Comparison of ENCODE assay signal across 8 cellular contexts in genomic region chr3:69051796-69052566, GRCh38. TPM values are rescaled to one million over a fixed set of nuclear protein-coding genes. Genes with fewer than 3 reads are reported as not detected.
DNase-seq lines count a peak whose midpoint lies in the region; ATAC-seq, FAIRE-seq and TF ChIP-seq lines count a peak whose summit lies in the region.

TSS of gene TMF1 (minus strand) at chr3:69052333. CDS start at chr3:69052086, 247 bp downstream.

- H3K4me2 ChIP-seq in SU-DHL-6 (ENCODE audit: low read depth, low read length, poor library complexity, severe bottlenecking): peak within 1 kb of the TSS; percentile 98

- H3K27ac Mint-ChIP-seq in brain: peak within 1 kb of the TSS; percentile 97 to 99 (median 98)

- H3K36me3 ChIP-seq in SU-DHL-6 (ENCODE audit: low read length) (peaks cover 37% of the 10 kb centered on the region), iPS-18a (ENCODE audit: control insufficient read depth, low read depth, low read length) (peaks cover 34% of the 10 kb centered on the region), small intestine (ENCODE audit: control insufficient read depth in 2 of 2, insufficient read depth in 2 of 2, low read length in 2 of 2) (peaks cover 5 to 8% of the 10 kb centered on the region in 2 donors)

- H2AFZ ChIP-seq in SU-DHL-6 (ENCODE audit: low read depth, low read length, severe bottlenecking): peak within 1 kb of the TSS; percentile 72

- H3F3A ChIP-seq in SU-DHL-6 (ENCODE audit: insufficient read depth): peaks cover 25% of the 10 kb centered on the region

- WGBS in small intestine, 3 donors: 0% methylated on average over 50 of the region's 50 CpGs

- peaks cover 11% of the 10 kb centered on the region for H3K27me3 Mint-ChIP-seq in brain

- TF ChIP-seq CTCF in SU-DHL-6 (IDR thresholded peaks at IDR 0.05; ENCODE audit: insufficient read depth, low read length, poor library complexity, severe bottlenecking) (no peak), brain (conservative IDR thresholded peaks at IDR 0.05) (no peak)

- H3K36me3 Mint-ChIP-seq in brain: peaks cover 43% of the 10 kb centered on the region

- peak within 1 kb of the TSS; percentile 90 to 98 (median 97) for H3K4me3 Mint-ChIP-seq in brain

- no peaks in the 10 kb centered on the region for H3K9me2 ChIP-seq in SU-DHL-6 (replicated peaks; ENCODE audit: insufficient read depth, low read length)

- ATAC-seq in GM18517 (IDR thresholded peaks at IDR 0.05; ENCODE audit: unreplicated experiment): peak; percentile 98
- ATAC-seq in HG03025 (IDR thresholded peaks at IDR 0.05; ENCODE audit: low FRiP score, unreplicated experiment): peak; percentile 93

- H3K4me1 ChIP-seq in iPS-18a (ENCODE audit: control insufficient read depth, low read depth, low read length): peaks cover 4% of the 10 kb centered on the region
- H3K4me1 ChIP-seq in small intestine (ENCODE audit: control insufficient read depth in 2 of 2, insufficient read depth in 1 of 2, low read depth in 1 of 2, low read length in 1 of 2): peaks cover 1 to 5% of the 10 kb centered on the region in 2 donors

- H3K4me1 Mint-ChIP-seq in brain: peaks cover 58% of the 10 kb centered on the region

- peaks cover 45% of the 10 kb centered on the region for H3K79me2 ChIP-seq in SU-DHL-6 (ENCODE audit: insufficient read depth, low read length)

- H3K9ac ChIP-seq in SU-DHL-6 (ENCODE audit: low read length): peak within 1 kb of the TSS; percentile 79
- peak within 1 kb of the TSS; percentile 78 for H3K9ac ChIP-seq in iPS-18a (ENCODE audit: low read length)

- peak within 1 kb of the TSS; percentile 49 for H3K27ac ChIP-seq in SU-DHL-6 (ENCODE audit: low read depth, low read length)
- peak within 1 kb of the TSS; percentile 87 for H3K27ac ChIP-seq in iPS-18a (ENCODE audit: low read length)
- H3K27ac ChIP-seq in small intestine (ENCODE audit: low read depth in 1 of 2, low read length in 1 of 2): peak within 1 kb of the TSS; percentile 74 to 90

- H3K27me3 ChIP-seq in SU-DHL-6 (ENCODE audit: low read length): no peaks in the 10 kb centered on the region
- no peaks in the 10 kb centered on the region for H3K27me3 ChIP-seq in iPS-18a (ENCODE audit: control insufficient read depth, insufficient read depth, low read length)
- no peaks in the 10 kb centered on the region for H3K27me3 ChIP-seq in small intestine (ENCODE audit: control insufficient read depth in 2 of 2, insufficient read depth in 2 of 2, low read length in 2 of 2)

- DNase-seq in small intestine (peak; percentile 99), cerebellar nuclear complex (lab: John Stamatoyannopoulos, UW) (no peak), cortex of kidney (lab: John Stamatoyannopoulos, UW) (no peak)

- H3K9me3 ChIP-seq in SU-DHL-6 (ENCODE audit: insufficient read depth, low read length): no peaks in the 10 kb centered on the region
- H3K9me3 ChIP-seq in iPS-18a (ENCODE audit: control insufficient read depth, low read depth, low read length): no peaks in the 10 kb centered on the region
- H3K9me3 ChIP-seq in small intestine (ENCODE audit: control insufficient read depth, low read depth): no peaks in the 10 kb centered on the region

- peaks cover 0 to 8% (median 3%) of the 10 kb centered on the region in 5 experiments for H3K9me3 Mint-ChIP-seq in brain

- peak; percentile 74 for FAIRE-seq in small intestine (lab: Jason Lieb, UNC)

- H4K20me1 ChIP-seq in SU-DHL-6 (ENCODE audit: low read depth, low read length): no peaks in the 10 kb centered on the region

- H3K4me3 ChIP-seq in SU-DHL-6 (ENCODE audit: insufficient read depth, low read length, poor library complexity, severe bottlenecking): peak within 1 kb of the TSS; percentile 93
- H3K4me3 ChIP-seq in iPS-18a (ENCODE audit: low read length): peak within 1 kb of the TSS; percentile 92
- H3K4me3 ChIP-seq in small intestine (ENCODE audit: low read depth in 1 of 2, low read length in 2 of 2): peak within 1 kb of the TSS; percentile 77 to 82

RNA-seq across cellular contexts. Expression of gene TMF1, which starts in this region (rescaled TPM):
- polyA plus RNA-seq in brain (ENCODE audit: insufficient read depth, low read depth, low replicate concordance) (2.5 TPM), small intestine (10 to 100 TPM in 2 of 3 donors, 1 to 10 TPM in 1; 9.5 to 12.5 (median 10.3) TPM)
